Comparison of ENCODE assay signal across 12 cellular contexts in genomic region chr15:58396181-58396580, GRCh38. TPM values are rescaled to one million over a fixed set of nuclear protein-coding genes. Genes with fewer than 3 reads are reported as not detected.
DNase-seq lines count a peak whose midpoint lies in the region; ATAC-seq and TF ChIP-seq lines count a peak whose summit lies in the region.
"Had no signal": no experiment of that assay in that cellular context is flagged by ENCODE, and none has a peak within 500 bp of the region (broad histone marks: within the 10 kb centered on the region; RNA-seq: fewer than 3 reads in every experiment).

No MANE protein-coding gene starts in this region.

- H3K9me1 ChIP-seq in IMR-90 (ENCODE audit: insufficient read depth, low read length), result peaks cover 7% of the 10 kb centered on the region

- intact Hi-C loops in IMR-90 (cut with micrococcal nuclease), result no loop called here

- TF ChIP-seq CTCF in AG04449 (IDR thresholded peaks at IDR 0.05; ENCODE audit: insufficient read depth, low read length, missing control alignments), result no peak
- no peak for TF ChIP-seq CTCF in IMR-90 (conservative IDR thresholded peaks at IDR 0.05; ENCODE audit: low read depth, low read length)
- TF ChIP-seq CTCF in GM13976 (IDR thresholded peaks at IDR 0.05; ENCODE audit: borderline replicate concordance, control extremely low read depth, extremely low read depth, insufficient read depth, missing control alignments), result no peak
- no peak for TF ChIP-seq CTCF in GM20000 (IDR thresholded peaks at IDR 0.05; ENCODE audit: extremely low read depth, missing control alignments)

- no peak overlapping the region; the same call in 2 of the 3 replicates for H2BK15ac ChIP-seq in IMR-90 (ENCODE audit: low read depth, low read length)

- peak overlapping the region; percentile 78; the same call in 1 of the 2 replicates for H3K4me2 ChIP-seq in IMR-90 (ENCODE audit: low read depth, low read length)

- H3K79me1 ChIP-seq in IMR-90 (ENCODE audit: low read depth in 1 of 2, low read length in 2 of 2), result no peaks in the 10 kb centered on the region

- H4K8ac ChIP-seq in IMR-90 (ENCODE audit: low read depth in 2 of 2, low read length in 2 of 2), result peak overlapping the region in 1 of 2 experiments; percentile 19; a peak in 1 of 4 replicates

- no peak overlapping the region for H2AFZ ChIP-seq in IMR-90 (replicated peaks; ENCODE audit: low read length, poor library complexity)

- TF ChIP-seq POLR2A in IMR-90 (IDR thresholded peaks at IDR 0.05; ENCODE audit: low read depth, low read length), result no peak

- no peak; the same call in 1 of the 2 replicates for TF ChIP-seq RAD21 in IMR-90 (IDR thresholded peaks at IDR 0.05; ENCODE audit: low read length)

- CTCF ChIA-PET in AG04449 (lab: Yijun Ruan, JAX) (interaction anchor here (1.1 kb wide), 1 partner anchor 8 kb away, joined by 3 read pairs; no protein-coding TSS in a partner anchor), IMR-90 (lab: Yijun Ruan, JAX) (interaction anchor here (0.6 to 1.2 kb wide), 3 partner anchors 12 to 448 kb away, joined by 3 read pairs; no protein-coding TSS in a partner anchor)

- H2AK9ac ChIP-seq in IMR-90 (replicated peaks; ENCODE audit: low read depth, low read length, poor library complexity), result no peak overlapping the region

- H2BK120ac ChIP-seq in IMR-90 (ENCODE audit: low read depth, low read length), result peak overlapping the region; percentile 43

- BruUV-seq in IMR-90 (replicated peaks; lab: Mats Ljungman, UMichigan), result no TSS peak

- in situ Hi-C loops in IMR-90 (cut with MboI; ENCODE audit: low sequenced_read_pairs), result no loop called here
- in situ Hi-C loops in GM13976 (cut with MboI; ENCODE audit: low sequenced_read_pairs, unreplicated experiment), result no loop called here

- peak overlapping the region; percentile 82 for H2BK20ac ChIP-seq in IMR-90 (ENCODE audit: low read depth, low read length)

- H2AK5ac ChIP-seq in IMR-90 (ENCODE audit: low read depth, low read length), result no peak overlapping the region; the same call in 1 of the 2 replicates

- H3K4me1 ChIP-seq in IMR-90 (ENCODE audit: control insufficient read depth, insufficient read depth, low read length), result peaks cover 14% of the 10 kb centered on the region

- H3K4me3 ChIP-seq in AG04449 (ENCODE audit: low read depth, low read length) (no peak overlapping the region), IMR-90 (ENCODE audit: insufficient read depth, low read depth, low read length) (no peak overlapping the region)
- H3K4me3 ChIP-seq: stomach had no signal

- no peak overlapping the region for H3K27ac ChIP-seq in IMR-90 (ENCODE audit: insufficient read depth, low read length)
- H3K27ac ChIP-seq: stomach had no signal

- peak overlapping the region; percentile 31; the same call in 1 of the 2 replicates for H4K5ac ChIP-seq in IMR-90 (ENCODE audit: low read depth, low read length)

- H3K56ac ChIP-seq in IMR-90 (ENCODE audit: extremely low read depth, insufficient read depth, low read length), result peak overlapping the region; percentile 34; the same call in 1 of the 2 replicates

- WGBS in IMR-90 (ENCODE audit: extremely low coverage in 2 of 2, insufficient read length in 1 of 2), 2 experiments, result 0% methylated on average over 1 of the region's 3 CpGs; no CpG with 5 or more reads in 1 of the 2 experiments

- ATAC-seq in IMR-90 (ENCODE audit: low read depth) (peak; percentile 78), HG03520 (IDR thresholded peaks at IDR 0.05; ENCODE audit: unreplicated experiment) (no peak)
- ATAC-seq: left colon had no signal

- DNase-seq in AG04449 (ENCODE audit: low read depth, low spot score) (peak; percentile 93), IMR-90 (peak; percentile 97), astrocyte of the hippocampus (ENCODE audit: low read depth, low spot score) (peak; percentile 56), hepatic stellate cell (ENCODE audit: low spot score) (peak; percentile 19), GM13976 (ENCODE audit: low spot score) (no peak), GM20000 (ENCODE audit: low spot score) (no peak)
- no peak for DNase-seq in activated CD4-positive, alpha-beta T cell treated with anti-CD3 and anti-CD28 coated beads, Interleukin-2, amount 50 U/mL, for 4 hours
- DNase-seq: activated CD8-positive, alpha-beta memory T cell treated with anti-CD3 and anti-CD28 coated beads for 24 hours; left colon; NCI-H1417 treated with DMSO at 0.1 percent for 48 hours; stomach had no signal

- dilution Hi-C loops in IMR-90 (cut with HindIII; ENCODE audit: low sequenced_read_pairs, unreplicated experiment), result no loop called here

- 0 out of 2 replicates have a peak overlapping the region, but pooled peaks have one; percentile 7 for H4K91ac ChIP-seq in IMR-90 (ENCODE audit: insufficient read depth, low read depth, low read length)

- POLR2A ChIA-PET in AG04449 (lab: Yijun Ruan, JAX) (interaction anchor here (0.5 to 1.1 kb wide), 4 partner anchors 10 to 105 kb away, joined by 3 to 4 read pairs (median 3); no protein-coding TSS in a partner anchor), IMR-90 (lab: Charles Lee; ENCODE audit: unreplicated experiment) (no interaction called here)

- peak overlapping the region; percentile 61 for H3K18ac ChIP-seq in IMR-90 (ENCODE audit: low read depth, low read length)

- H3K9ac ChIP-seq in IMR-90 (ENCODE audit: low read depth, low read length), result no peak overlapping the region

- H3K36me3 ChIP-seq in IMR-90 (ENCODE audit: control insufficient read depth, insufficient read depth, low read length), result no peaks in the 10 kb centered on the region
- H3K36me3 ChIP-seq: stomach had no signal

- H4K20me1 ChIP-seq in IMR-90 (ENCODE audit: insufficient read depth, low read length), result no peaks in the 10 kb centered on the region

- peak overlapping the region; percentile 80 for H2BK5ac ChIP-seq in IMR-90 (ENCODE audit: low read depth, low read length, poor library complexity, severe bottlenecking)

- no peaks in the 10 kb centered on the region for H3K27me3 ChIP-seq in IMR-90 (ENCODE audit: control insufficient read depth, insufficient read depth, low read length)
- H3K27me3 ChIP-seq: stomach had no signal

- H3K14ac ChIP-seq in IMR-90 (replicated peaks; ENCODE audit: low read depth, low read length), result 0 out of 2 replicates have a peak overlapping the region, but pooled peaks have one; percentile 23

- no peaks in the 10 kb centered on the region for H3K9me3 ChIP-seq in IMR-90 (ENCODE audit: control insufficient read depth, insufficient read depth, low read length)
- H3K9me3 ChIP-seq: stomach had no signal

- no peak overlapping the region for H3K23ac ChIP-seq in IMR-90 (ENCODE audit: low read depth, low read length)

- H3K4ac ChIP-seq in IMR-90 (ENCODE audit: low read depth, low read length), result no peak overlapping the region; the same call in 1 of the 2 replicates

TF ChIP-seq in IMR-90, 13 proteins besides CTCF, POLR2A, EP300 and RAD21:
- TF ChIP-seq NFE2L2 (IDR thresholded peaks at IDR 0.05; ENCODE audit: low read depth, low read length), result no peak
- peak; percentile 87 for TF ChIP-seq FOS (IDR thresholded peaks at IDR 0.05; ENCODE audit: low read depth, low read length)
- TF ChIP-seq RFX5 (IDR thresholded peaks at IDR 0.05; ENCODE audit: low read depth, low read length), result no peak
- TF ChIP-seq CEBPB (IDR thresholded peaks at IDR 0.05; ENCODE audit: low read depth, low read length), result peak; percentile 98

RNA-seq across cellular contexts. Expression of gene LIPC, which starts 35.6 kb away (rescaled TPM):
- under 0.01 TPM in 1 of 2 replicates, not detected in the other for total RNA-seq in IMR-90 (2012; rRNA removed)
- 0.07 and 0.14 TPM in 2 replicates for polyA plus RNA-seq in IMR-90 (2012; rRNA removed)
- polyA plus RNA-seq in IMR-90 (2012; cell fraction: cytosol; rRNA removed), result 0.05 and 0.19 TPM in 2 replicates
- 0.12 TPM in 1 of 2 replicates, not detected in the other for polyA plus RNA-seq in IMR-90 (2012; cell fraction: nucleus; rRNA removed; ENCODE audit: low replicate concordance)

Comparison
In these comparisons a context has a peak if more than half of its experiments do, and no peak if none do; other contexts are left out.
1. DNase-seq: peak in AG04449 (single experiment), IMR-90 (single experiment), astrocyte of the hippocampus (single experiment) and hepatic stellate cell (single experiment); none in activated CD4-positive, alpha-beta T cell treated with anti-CD3 and anti-CD28 coated beads, Interleukin-2, amount 50 U/mL, for 4 hours (0 of 2), GM13976 (single experiment) and GM20000 (single experiment).